In the genomic region with DNA sequence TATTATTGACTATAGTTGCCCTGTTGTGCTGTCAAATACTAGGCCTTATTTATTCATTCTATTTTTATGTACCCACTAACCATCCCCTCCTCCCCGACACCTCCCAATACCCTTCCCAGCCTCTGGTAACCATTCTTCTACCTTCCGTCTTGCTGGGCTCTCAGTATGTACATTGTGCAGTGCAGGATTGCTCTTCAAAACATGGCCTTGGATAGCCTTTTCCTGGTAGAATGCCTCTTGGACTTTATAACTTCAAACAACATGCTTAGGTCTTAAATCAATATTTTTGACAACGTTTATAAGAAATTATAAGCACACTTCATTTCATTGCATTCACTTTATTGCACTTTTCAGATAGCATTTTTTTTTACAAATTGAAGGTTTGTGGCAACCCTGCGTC, we compare ENCODE assay signal across 6 cellular contexts.
"Had no signal": no experiment of that assay in that cellular context is flagged by ENCODE, and none has a peak within 500 bp of the region (broad histone marks: within the 10 kb centered on the region; RNA-seq: fewer than 3 reads in every experiment).

No MANE protein-coding gene starts in this region.

- H3K4me3 ChIP-seq: K562 had no signal

- ATAC-seq: K562 had no signal

- H3K27ac ChIP-seq: HL-60 had no signal

- DNase-seq: IMR-90, KBM-7, KG1 had no signal

- FAIRE-seq: HTR-8/SVneo, K562 had no signal
